In genomic region chr13:110885966-110886365, GRCh38 we compare ENCODE assay signal across 18 cellular contexts. TPM values are rescaled to one million over a fixed set of nuclear protein-coding genes. Genes with fewer than 3 reads are reported as not detected.
DNase-seq lines count a peak whose midpoint lies in the region; FAIRE-seq and TF ChIP-seq lines count a peak whose summit lies in the region.
"Had no signal": no experiment of that assay in that cellular context is flagged by ENCODE, and none has a peak within 500 bp of the region (broad histone marks: within the 10 kb centered on the region; RNA-seq: fewer than 3 reads in every experiment).

No MANE protein-coding gene starts in this region.

- no peak overlapping the region for H3K4me3 ChIP-seq in H7 (ENCODE audit: insufficient read depth, low read depth, low read length)
- H3K4me3 ChIP-seq in H1 (ENCODE audit: extremely low read depth in 1 of 4, insufficient read depth in 2 of 4, low read depth in 3 of 4, low read length in 4 of 4), result no peak overlapping the region
- H3K4me3 ChIP-seq in neural progenitor cell, result no peak overlapping the region
- no peak overlapping the region for H3K4me3 ChIP-seq in sigmoid colon
- H3K4me3 ChIP-seq: BLaER1, left ventricle myocardium inferior, testis had no signal

- H3K9me3 ChIP-seq in H1 (ENCODE audit: insufficient read depth in 2 of 2, low read depth in 1 of 2, low read length in 1 of 2), result no peaks in the 10 kb centered on the region
- H3K9me3 ChIP-seq in neural progenitor cell (ENCODE audit: low read depth), result no peaks in the 10 kb centered on the region
- H3K9me3 ChIP-seq in sigmoid colon, result no peaks in the 10 kb centered on the region
- H3K9me3 ChIP-seq: BLaER1, left ventricle myocardium inferior, testis had no signal

- H3K9ac ChIP-seq in H1 (replicated peaks in 1 of 4; ENCODE audit: extremely low read depth in 1 of 4, low read depth in 3 of 4, low read length in 3 of 4), result no peak overlapping the region
- H3K9ac ChIP-seq in neural progenitor cell, result no peak overlapping the region
- H3K9ac ChIP-seq: BLaER1 had no signal

- H2AFZ ChIP-seq in H1 (ENCODE audit: low read length), result no peak overlapping the region
- H2AFZ ChIP-seq in neural progenitor cell (replicated peaks), result no peak overlapping the region

- 0 out of 2 replicates have a peak overlapping the region, but pooled peaks have one; percentile 10 for H2AK5ac ChIP-seq in H1 (ENCODE audit: low read depth, low read length)

- POLR2A ChIA-PET in H1 (lab: Charles Lee; ENCODE audit: partially characterized antibody), result interaction anchor here (0.6 to 7.2 kb wide), 13 partner anchors 9 to 276 kb away, joined by 3 to 50 read pairs (median 5); partner anchors contain the start of gene ANKRD10

- no peaks in the 10 kb centered on the region for H3K23me2 ChIP-seq in H1 (ENCODE audit: low read depth, low read length)

- H3K36me3 ChIP-seq in H7 (replicated peaks; ENCODE audit: control insufficient read depth, insufficient read depth, low read length) (no peaks in the 10 kb centered on the region; the same call in 1 of the 2 replicates), H1 (ENCODE audit: control insufficient read depth in 2 of 4, insufficient read depth in 4 of 4, low read length in 3 of 4) (peaks cover 0 to 6% (median 0%) of the 10 kb centered on the region in 4 experiments; a peak in 1 of 8 replicates), neural progenitor cell (no peaks in the 10 kb centered on the region), sigmoid colon (no peaks in the 10 kb centered on the region)

- H3K27ac ChIP-seq in H1 (ENCODE audit: low read depth, low read length) (no peak overlapping the region), neural progenitor cell (no peak overlapping the region), sigmoid colon (no peak overlapping the region)
- H3K27ac ChIP-seq: BLaER1, left ventricle myocardium inferior, testis had no signal

- TF ChIP-seq RAD21 in H1 (IDR thresholded peaks at IDR 0.05 in 1 of 2, conservative IDR thresholded peaks at IDR 0.05 in 1 of 2; ENCODE audit: low read depth in 2 of 2, low read length in 2 of 2), result peak; percentile 44 to 60; a peak in 3 of 4 replicates

- H4K20me1 ChIP-seq in H1 (replicated peaks in 1 of 2; ENCODE audit: control insufficient read depth in 1 of 2, insufficient read depth in 2 of 2, low read length in 2 of 2), result peaks cover 0 to 8% of the 10 kb centered on the region in 2 experiments
- H4K20me1 ChIP-seq in neural progenitor cell (ENCODE audit: low read depth), result peaks cover 42% of the 10 kb centered on the region

- H3K4me1 ChIP-seq in H1 (replicated peaks in 1 of 4; ENCODE audit: control insufficient read depth in 3 of 4, insufficient read depth in 4 of 4, low read length in 3 of 4) (peaks cover 2 to 7% (median 4%) of the 10 kb centered on the region in 4 experiments; a peak in 5 of 7 replicates), neural progenitor cell (peaks cover 55% of the 10 kb centered on the region), sigmoid colon (peaks cover 0 to 22% (median 10%) of the 10 kb centered on the region in 4 donors)
- H3K4me1 ChIP-seq: BLaER1, testis had no signal

- H2BK20ac ChIP-seq in H1 (ENCODE audit: low read length), result no peak overlapping the region

- no peaks in the 10 kb centered on the region for H3K79me1 ChIP-seq in H1 (ENCODE audit: low read depth, low read length)

- H3K4me1 Mint-ChIP-seq in IgD-negative memory B cell (no peaks in the 10 kb centered on the region), neural progenitor cell (peaks cover 51% of the 10 kb centered on the region)

- no peak for FAIRE-seq in H1 (lab: Jason Lieb, UNC)

- peak; percentile 43 for DNase-seq in H7
- DNase-seq in H1 (ENCODE audit: low read depth in 1 of 2, low spot score in 2 of 2), result peak in 1 of 2 experiments; percentile 61
- peak; percentile 52 for DNase-seq in neural progenitor cell (ENCODE audit: low spot score)
- DNase-seq in amniotic stem cell (lab: John Stamatoyannopoulos, UW), result no peak
- DNase-seq in sigmoid colon, result no peak
- no peak for DNase-seq in anterior cingulate cortex (lab: John Stamatoyannopoulos, UW)
- DNase-seq: activated CD4-positive, alpha-beta T cell treated with anti-CD3 and anti-CD28 coated beads for 48 hours; activated naive CD8-positive, alpha-beta T cell treated with anti-CD3 and anti-CD28 coated beads, Interleukin-2, amount 10 ng/mL, durations not matched to agents 7 days and 5 days; caudate nucleus; DMS79; left ventricle myocardium inferior; MM.1S; naive B cell; NCI-H2107; SHP77; testis had no signal

- H3K14ac ChIP-seq in H1 (ENCODE audit: insufficient read length), result no peak overlapping the region

- TF ChIP-seq POLR2A in H1 (IDR thresholded peaks at IDR 0.05; ENCODE audit: control extremely low read depth in 1 of 2, low read depth in 2 of 2, low read length in 2 of 2) (peak in 1 of 2 experiments; percentile 36; a peak in 1 of 3 replicates), sigmoid colon (IDR thresholded peaks at IDR 0.05) (no peak)

- TF ChIP-seq EP300 in H1 (IDR thresholded peaks at IDR 0.05; ENCODE audit: borderline replicate concordance in 1 of 2, low read depth in 2 of 2, low read length in 2 of 2) (no peak), sigmoid colon (IDR thresholded peaks at IDR 0.05) (no peak)

- H3K4me3 Mint-ChIP-seq in IgD-negative memory B cell, result no peak overlapping the region
- no peak overlapping the region for H3K4me3 Mint-ChIP-seq in neural progenitor cell
- H3K4me3 Mint-ChIP-seq: activated naive CD8-positive, alpha-beta T cell treated with anti-CD3 and anti-CD28 coated beads, Interleukin-2, amount 10 ng/mL, durations not matched to agents 7 days and 5 days; naive B cell had no signal

- H3K27me3 Mint-ChIP-seq in IgD-negative memory B cell, result no peaks in the 10 kb centered on the region
- H3K27me3 Mint-ChIP-seq in neural progenitor cell (ENCODE audit: insufficient read depth, low read depth), result peaks cover 8% of the 10 kb centered on the region
- H3K27me3 Mint-ChIP-seq: activated naive CD8-positive, alpha-beta T cell treated with anti-CD3 and anti-CD28 coated beads, Interleukin-2, amount 10 ng/mL, durations not matched to agents 7 days and 5 days; naive B cell had no signal

- no peak overlapping the region; the same call in 1 of the 2 replicates for H2BK12ac ChIP-seq in H1 (ENCODE audit: low read depth, low read length)

- H3K9me3 Mint-ChIP-seq in IgD-negative memory B cell (no peaks in the 10 kb centered on the region), neural progenitor cell (no peaks in the 10 kb centered on the region)
- H3K9me3 Mint-ChIP-seq: activated naive CD8-positive, alpha-beta T cell treated with anti-CD3 and anti-CD28 coated beads, Interleukin-2, amount 10 ng/mL, durations not matched to agents 7 days and 5 days; naive B cell had no signal

- peak overlapping the region in 2 of 3 donors; percentile 76 to 78 for H3K27ac Mint-ChIP-seq in IgD-negative memory B cell
- peak overlapping the region; percentile 91 for H3K27ac Mint-ChIP-seq in neural progenitor cell
- H3K27ac Mint-ChIP-seq: activated naive CD8-positive, alpha-beta T cell treated with anti-CD3 and anti-CD28 coated beads, Interleukin-2, amount 10 ng/mL, durations not matched to agents 7 days and 5 days had no signal

- CTCF ChIA-PET in H1 (lab: Charles Lee; ENCODE audit: partially characterized antibody), result interaction anchor here (0.7 to 2.5 kb wide), 9 partner anchors 10 to 292 kb away, joined by 3 to 12 read pairs (median 3); no protein-coding TSS in a partner anchor

- H3K79me2 ChIP-seq in H1 (ENCODE audit: control insufficient read depth in 1 of 2, insufficient read depth in 2 of 2, low read length in 2 of 2) (no peaks in the 10 kb centered on the region), neural progenitor cell (ENCODE audit: low read depth) (no peaks in the 10 kb centered on the region)

- H4K8ac ChIP-seq in H1 (ENCODE audit: extremely low read depth, insufficient read depth, low read length), result no peak overlapping the region

- WGBS in H1 (ENCODE audit: extremely low coverage in 1 of 2, insufficient coverage in 1 of 2, insufficient read length in 1 of 2, insufficient replicate concordance in 2 of 2, low coverage in 1 of 2, low lambda C conversion rate in 2 of 2, missing lambda C conversion rate in 1 of 2), 2 experiments, result 35% methylated on average over 5 of the region's 5 CpGs; no CpG with 5 or more reads in 1 of the 2 experiments
- 50 to 64% methylated on average over 5 of the region's 5 CpGs for WGBS in sigmoid colon, 2 donors

- H3F3A ChIP-seq in neural progenitor cell (ENCODE audit: low read depth), result peaks cover 45% of the 10 kb centered on the region

- H4K91ac ChIP-seq in H1 (replicated peaks; ENCODE audit: insufficient read length, low read length), result no peak overlapping the region

- no peak overlapping the region for H2BK15ac ChIP-seq in H1 (ENCODE audit: low read length)

- no peak overlapping the region for H3K18ac ChIP-seq in H1 (ENCODE audit: extremely low read depth, low read length)

- no peak overlapping the region for H4K5ac ChIP-seq in H1 (ENCODE audit: insufficient read length, low read depth, low read length)

- TF ChIP-seq CTCF in H1 (IDR thresholded peaks at IDR 0.05; ENCODE audit: control extremely low read depth in 1 of 3, insufficient read depth in 1 of 3, low read depth in 1 of 3, low read length in 3 of 3) (peak; percentile 29 to 72 (median 57)), neural progenitor cell (IDR thresholded peaks at IDR 0.05) (peak; percentile 30), sigmoid colon (IDR thresholded peaks at IDR 0.05) (no peak)

- H3K4me2 ChIP-seq in H1 (ENCODE audit: insufficient read depth in 1 of 2, low read depth in 2 of 2, low read length in 2 of 2) (no peak overlapping the region), neural progenitor cell (no peak overlapping the region)
- H3K4me2 ChIP-seq: BLaER1 had no signal

- H3K27me3 ChIP-seq in H7 (ENCODE audit: control insufficient read depth, insufficient read depth, low read length), result no peaks in the 10 kb centered on the region
- H3K27me3 ChIP-seq in H1 (replicated peaks in 1 of 4; ENCODE audit: control insufficient read depth in 3 of 4, extremely low read depth in 1 of 4, insufficient read depth in 3 of 4, low read length in 3 of 4), result no peaks in the 10 kb centered on the region
- no peaks in the 10 kb centered on the region for H3K27me3 ChIP-seq in neural progenitor cell
- H3K27me3 ChIP-seq in sigmoid colon, result no peaks in the 10 kb centered on the region
- H3K27me3 ChIP-seq: BLaER1, testis had no signal

- H3K4ac ChIP-seq in H1 (replicated peaks; ENCODE audit: insufficient read length, low read depth, low read length), result no peak overlapping the region

- intact Hi-C loops in sigmoid colon (cut with DNase I), result no loop called here

- H2BK120ac ChIP-seq in H1 (replicated peaks; ENCODE audit: low read depth, low read length), result no peak overlapping the region

- H3K36me3 Mint-ChIP-seq in IgD-negative memory B cell (peaks cover 1% of the 10 kb centered on the region), neural progenitor cell (peaks cover 4% of the 10 kb centered on the region)
- H3K36me3 Mint-ChIP-seq: activated naive CD8-positive, alpha-beta T cell treated with anti-CD3 and anti-CD28 coated beads, Interleukin-2, amount 10 ng/mL, durations not matched to agents 7 days and 5 days; naive B cell had no signal

- H2BK5ac ChIP-seq in H1 (ENCODE audit: low read depth, low read length), result no peak overlapping the region

- no peak overlapping the region for H3K56ac ChIP-seq in H1 (replicated peaks; ENCODE audit: insufficient read length, low read depth, low read length)

- no peak overlapping the region for H3K23ac ChIP-seq in H1 (ENCODE audit: insufficient read length)

RNA-seq across cellular contexts. Expression of gene ANKRD10, which starts 28.9 kb away (rescaled TPM):
- total RNA-seq in H7 (2014; rRNA removed; shearing (Covaris generic)), result 108 and 150 TPM in 2 replicates
- polyA plus RNA-seq in IgD-negative memory B cell (94.2 TPM), H1 (2011; rRNA removed) (146 and 153 TPM in 2 replicates), sigmoid colon (10 to 100 TPM; 41.4 to 73.0 (median 44.9) TPM)
- 201 and 218 TPM in 2 replicates for total RNA-seq in H1 (2021; fragmentation: NEBNext Ultra II Directional; extraction: Animal tissue kit (Norgen Biotek cat#: 25700))
- polyA plus RNA-seq in H1 (2011; cell fraction: cytosol; rRNA removed), result 188 TPM
- polyA plus RNA-seq in H1 (2011; cell fraction: nucleus; rRNA removed), result 274 TPM
- 150 to 219 TPM (median 165 TPM) in 4 replicates for polyA plus RNA-seq in H1 (2012, experiment 1 of 2)
- polyA plus RNA-seq in H1 (2012, experiment 2 of 2), result 51.7 TPM
- 152 TPM for polyA plus RNA-seq in H1 (2013, experiment 1 of 2)
- polyA plus RNA-seq in H1 (2013, experiment 2 of 2), result 135 TPM
- polyA minus RNA-seq in H1 (2011; rRNA and poly(A)+ RNA removed), result 161 and 189 TPM in 2 replicates
- polyA minus RNA-seq in H1 (2011; cell fraction: cytosol; rRNA and poly(A)+ RNA removed), result 312 TPM
- polyA minus RNA-seq in H1 (2011; cell fraction: nucleus; rRNA and poly(A)+ RNA removed), result 593 TPM
- total RNA-seq in neural progenitor cell (ENCODE audit: low replicate concordance) (188 and 212 TPM in 2 replicates), sigmoid colon (100 to 1,000 TPM; 141 to 179 (median 150) TPM)

Comparison
In these comparisons a context has a peak if more than half of its experiments do, and no peak if none do; other contexts are left out.
1. DNase-seq: peak in H7 (single experiment) and neural progenitor cell (single experiment); none in amniotic stem cell (single experiment), sigmoid colon (single experiment) and anterior cingulate cortex (0 of 58).
2. CTCF ChIP-seq: peak in H1 (3 of 3) and neural progenitor cell (single experiment); none in sigmoid colon (0 of 4).